ENCODE assay signal across 1 cellular context in the genomic region with DNA sequence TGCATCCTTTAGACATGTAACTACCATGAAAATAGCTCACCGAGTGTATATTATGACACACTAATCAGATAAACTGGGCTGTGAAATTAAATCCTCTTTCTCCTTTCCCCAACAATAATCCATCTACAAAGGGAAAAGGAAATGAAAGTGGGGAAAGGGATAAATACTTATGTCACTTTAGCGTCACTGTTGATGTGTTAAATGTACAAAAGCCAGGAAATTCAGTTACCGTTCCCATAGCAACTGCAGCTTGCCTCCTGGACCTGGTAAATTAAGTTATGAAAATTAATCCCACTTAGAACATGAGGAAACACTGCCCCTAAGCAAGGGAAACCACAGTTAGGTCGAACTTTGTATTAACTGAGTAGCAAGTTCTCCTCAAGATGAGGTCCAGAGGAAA.
TF ChIP-seq lines count a peak whose summit lies in the region.

No MANE protein-coding gene starts in this region.

TF ChIP-seq in IMR-90, 13 proteins besides CTCF, POLR2A, EP300 and RAD21 (continued from another document):
- TF ChIP-seq RCOR1 (IDR thresholded peaks at IDR 0.05; ENCODE audit: insufficient replicate concordance, low read length) = no peak
- TF ChIP-seq MXI1 (IDR thresholded peaks at IDR 0.05; ENCODE audit: borderline replicate concordance, low read depth, low read length) = no peak
- TF ChIP-seq, protein P1, sequence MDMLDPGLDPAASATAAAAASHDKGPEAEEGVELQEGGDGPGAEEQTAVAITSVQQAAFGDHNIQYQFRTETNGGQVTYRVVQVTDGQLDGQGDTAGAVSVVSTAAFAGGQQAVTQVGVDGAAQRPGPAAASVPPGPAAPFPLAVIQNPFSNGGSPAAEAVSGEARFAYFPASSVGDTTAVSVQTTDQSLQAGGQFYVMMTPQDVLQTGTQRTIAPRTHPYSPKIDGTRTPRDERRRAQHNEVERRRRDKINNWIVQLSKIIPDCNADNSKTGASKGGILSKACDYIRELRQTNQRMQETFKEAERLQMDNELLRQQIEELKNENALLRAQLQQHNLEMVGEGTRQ (IDR thresholded peaks at IDR 0.05; ENCODE audit: low read depth, low read length) = no peak
- TF ChIP-seq, protein P2, sequence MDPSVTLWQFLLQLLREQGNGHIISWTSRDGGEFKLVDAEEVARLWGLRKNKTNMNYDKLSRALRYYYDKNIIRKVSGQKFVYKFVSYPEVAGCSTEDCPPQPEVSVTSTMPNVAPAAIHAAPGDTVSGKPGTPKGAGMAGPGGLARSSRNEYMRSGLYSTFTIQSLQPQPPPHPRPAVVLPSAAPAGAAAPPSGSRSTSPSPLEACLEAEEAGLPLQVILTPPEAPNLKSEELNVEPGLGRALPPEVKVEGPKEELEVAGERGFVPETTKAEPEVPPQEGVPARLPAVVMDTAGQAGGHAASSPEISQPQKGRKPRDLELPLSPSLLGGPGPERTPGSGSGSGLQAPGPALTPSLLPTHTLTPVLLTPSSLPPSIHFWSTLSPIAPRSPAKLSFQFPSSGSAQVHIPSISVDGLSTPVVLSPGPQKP (IDR thresholded peaks at IDR 0.05; ENCODE audit: borderline replicate concordance, low read depth, low read length) = no peak
- TF ChIP-seq FOS (IDR thresholded peaks at IDR 0.05; ENCODE audit: low read depth, low read length) = no peak
- no peak for TF ChIP-seq BHLHE40 (IDR thresholded peaks at IDR 0.05; ENCODE audit: low read depth, low read length)
